Comparison of ENCODE assay signal across 20 cellular contexts in the genomic region with DNA sequence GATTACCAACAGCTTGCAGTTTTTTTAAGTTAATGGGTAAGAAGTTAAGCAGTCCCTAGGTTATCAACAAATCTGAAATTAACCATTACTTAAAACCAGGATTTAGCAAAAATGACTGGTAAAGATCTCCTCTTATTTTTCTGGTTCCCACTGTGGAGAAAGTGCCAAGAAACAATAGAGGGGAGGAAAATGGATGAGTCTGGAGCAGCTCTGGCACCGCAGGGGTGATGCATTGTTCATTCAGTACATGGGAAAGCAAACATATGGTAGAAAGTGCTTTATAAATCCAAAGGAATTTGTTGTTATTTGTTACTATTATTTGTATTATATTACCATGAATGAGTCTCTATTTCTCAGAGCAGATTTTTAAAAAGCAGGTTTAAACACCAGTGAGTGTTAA.
"Had no signal": no experiment of that assay in that cellular context is flagged by ENCODE, and none has a peak within 500 bp of the region (broad histone marks: within the 10 kb centered on the region; RNA-seq: fewer than 3 reads in every experiment).

No MANE protein-coding gene starts in this region.

- H3K9me3 ChIP-seq: adrenal gland, ascending aorta, left lung, pancreas, psoas muscle, thyroid gland had no signal

- H3K27ac Mint-ChIP-seq: activated naive CD4-positive, alpha-beta T cell treated with anti-CD3 and anti-CD28 coated beads, Interleukin-2, amount 50 U/mL, for 72 hours; activated T-cell treated with anti-CD3 and anti-CD28 coated beads, Interleukin-2, amount 50 U/mL, for 24 hours; activated T-helper 17 cell treated with anti-CD3 and anti-CD28 coated beads, Interleukin-2, amount 50 U/mL, for 72 hours; mesothelial cell of epicardium; naive thymus-derived CD8-positive, alpha-beta T cell; stimulated activated naive CD8-positive, alpha-beta T cell treated with anti-CD3 and anti-CD28 coated beads, Interleukin-15, Interleukin-2, amounts not matched to agents 100 ng/mL and 50 ng/mL, for 24 hours; T-cell had no signal

- H3K4me3 Mint-ChIP-seq: activated T-cell treated with anti-CD3 and anti-CD28 coated beads, Interleukin-2, amount 50 U/mL, for 24 hours; activated T-helper 17 cell treated with anti-CD3 and anti-CD28 coated beads, Interleukin-2, amount 50 U/mL, for 72 hours; mesothelial cell of epicardium; naive thymus-derived CD8-positive, alpha-beta T cell; stimulated activated naive CD8-positive, alpha-beta T cell treated with anti-CD3 and anti-CD28 coated beads, Interleukin-15, Interleukin-2, amounts not matched to agents 100 ng/mL and 50 ng/mL, for 24 hours; T-cell had no signal

- H3K36me3 ChIP-seq: adrenal gland, ascending aorta, left lung, pancreas, thyroid gland had no signal

- H3K27ac ChIP-seq: adrenal gland, ascending aorta, left lung, pancreas, psoas muscle, thyroid gland had no signal

- H3K4me1 ChIP-seq: adrenal gland, ascending aorta, left lung, pancreas, psoas muscle, thyroid gland had no signal

- H3K27me3 Mint-ChIP-seq: activated T-cell treated with anti-CD3 and anti-CD28 coated beads, Interleukin-2, amount 50 U/mL, for 24 hours; activated T-helper 17 cell treated with anti-CD3 and anti-CD28 coated beads, Interleukin-2, amount 50 U/mL, for 72 hours; stimulated activated naive CD8-positive, alpha-beta T cell treated with anti-CD3 and anti-CD28 coated beads, Interleukin-15, Interleukin-2, amounts not matched to agents 100 ng/mL and 50 ng/mL, for 24 hours; T-cell had no signal

- H3K4me1 Mint-ChIP-seq: activated T-helper 17 cell treated with anti-CD3 and anti-CD28 coated beads, Interleukin-2, amount 50 U/mL, for 72 hours; mesothelial cell of epicardium; T-cell had no signal

- H3K4me3 ChIP-seq: adrenal gland, ascending aorta, left lung, lung, pancreas, psoas muscle, thyroid gland had no signal

- H3K9me3 Mint-ChIP-seq: activated T-cell treated with anti-CD3 and anti-CD28 coated beads, Interleukin-2, amount 50 U/mL, for 24 hours; activated T-helper 17 cell treated with anti-CD3 and anti-CD28 coated beads, Interleukin-2, amount 50 U/mL, for 72 hours had no signal

- H3K36me3 Mint-ChIP-seq: mesothelial cell of epicardium, T-cell had no signal

- H3K27me3 ChIP-seq: adrenal gland, ascending aorta, left lung, pancreas, thyroid gland had no signal

- DNase-seq: activated T-cell treated with anti-CD3 and anti-CD28 coated beads, Interleukin-2, amount 50 U/mL, for 24 hours; adrenal gland; cortex of kidney; foreskin fibroblast; kidney glomerular epithelial cell; left lung; naive thymus-derived CD8-positive, alpha-beta T cell; pancreas; psoas muscle; right cardiac atrium; stimulated activated CD4-positive, alpha-beta T cell treated with anti-CD3 and anti-CD28 coated beads, Interleukin-1b, Interleukin-23, amount 100 ng/mL, for 48 hours; substantia nigra; T-cell; thyroid gland had no signal
